1 cellular context compared by ENCODE assay signal in the genomic region with DNA sequence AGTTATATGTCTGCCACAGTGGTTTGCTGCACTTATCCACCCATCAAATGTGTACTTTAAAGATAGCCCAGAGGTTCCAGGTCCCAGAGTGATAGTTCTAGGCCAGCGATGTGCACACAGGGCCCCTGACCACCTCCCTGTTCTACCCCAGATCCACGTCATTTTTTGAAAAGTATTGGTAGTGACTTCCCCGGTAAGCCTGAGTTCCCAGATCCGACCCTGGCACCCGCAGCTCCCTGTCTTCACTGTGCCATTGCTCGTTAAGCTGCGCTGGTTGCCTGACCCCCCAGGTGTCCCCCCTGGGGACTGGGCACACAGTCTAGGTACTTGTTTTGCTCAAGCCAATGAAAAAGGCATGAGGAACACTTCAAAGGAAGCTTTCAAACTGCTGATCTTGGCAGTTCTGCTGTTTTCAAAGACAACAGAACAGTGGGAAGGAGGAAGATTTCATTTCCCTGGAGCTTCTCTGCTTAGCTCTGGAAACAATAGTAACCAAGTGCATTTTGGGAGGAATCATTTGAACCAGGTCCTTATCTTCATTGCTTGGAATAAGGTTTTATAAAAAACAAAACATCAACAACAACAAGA.
TF ChIP-seq lines count a peak whose summit lies in the region.

No MANE protein-coding gene starts in this region.

TF ChIP-seq in GM23338, 12 proteins besides CTCF, POLR2A, EP300 and RAD21 (continued from another document):
- TF ChIP-seq, protein P1, sequence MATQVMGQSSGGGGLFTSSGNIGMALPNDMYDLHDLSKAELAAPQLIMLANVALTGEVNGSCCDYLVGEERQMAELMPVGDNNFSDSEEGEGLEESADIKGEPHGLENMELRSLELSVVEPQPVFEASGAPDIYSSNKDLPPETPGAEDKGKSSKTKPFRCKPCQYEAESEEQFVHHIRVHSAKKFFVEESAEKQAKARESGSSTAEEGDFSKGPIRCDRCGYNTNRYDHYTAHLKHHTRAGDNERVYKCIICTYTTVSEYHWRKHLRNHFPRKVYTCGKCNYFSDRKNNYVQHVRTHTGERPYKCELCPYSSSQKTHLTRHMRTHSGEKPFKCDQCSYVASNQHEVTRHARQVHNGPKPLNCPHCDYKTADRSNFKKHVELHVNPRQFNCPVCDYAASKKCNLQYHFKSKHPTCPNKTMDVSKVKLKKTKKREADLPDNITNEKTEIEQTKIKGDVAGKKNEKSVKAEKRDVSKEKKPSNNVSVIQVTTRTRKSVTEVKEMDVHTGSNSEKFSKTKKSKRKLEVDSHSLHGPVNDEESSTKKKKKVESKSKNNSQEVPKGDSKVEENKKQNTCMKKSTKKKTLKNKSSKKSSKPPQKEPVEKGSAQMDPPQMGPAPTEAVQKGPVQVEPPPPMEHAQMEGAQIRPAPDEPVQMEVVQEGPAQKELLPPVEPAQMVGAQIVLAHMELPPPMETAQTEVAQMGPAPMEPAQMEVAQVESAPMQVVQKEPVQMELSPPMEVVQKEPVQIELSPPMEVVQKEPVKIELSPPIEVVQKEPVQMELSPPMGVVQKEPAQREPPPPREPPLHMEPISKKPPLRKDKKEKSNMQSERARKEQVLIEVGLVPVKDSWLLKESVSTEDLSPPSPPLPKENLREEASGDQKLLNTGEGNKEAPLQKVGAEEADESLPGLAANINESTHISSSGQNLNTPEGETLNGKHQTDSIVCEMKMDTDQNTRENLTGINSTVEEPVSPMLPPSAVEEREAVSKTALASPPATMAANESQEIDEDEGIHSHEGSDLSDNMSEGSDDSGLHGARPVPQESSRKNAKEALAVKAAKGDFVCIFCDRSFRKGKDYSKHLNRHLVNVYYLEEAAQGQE (IDR thresholded peaks at IDR 0.05; ENCODE audit: unreplicated experiment), result no peak
- TF ChIP-seq, protein P2, sequence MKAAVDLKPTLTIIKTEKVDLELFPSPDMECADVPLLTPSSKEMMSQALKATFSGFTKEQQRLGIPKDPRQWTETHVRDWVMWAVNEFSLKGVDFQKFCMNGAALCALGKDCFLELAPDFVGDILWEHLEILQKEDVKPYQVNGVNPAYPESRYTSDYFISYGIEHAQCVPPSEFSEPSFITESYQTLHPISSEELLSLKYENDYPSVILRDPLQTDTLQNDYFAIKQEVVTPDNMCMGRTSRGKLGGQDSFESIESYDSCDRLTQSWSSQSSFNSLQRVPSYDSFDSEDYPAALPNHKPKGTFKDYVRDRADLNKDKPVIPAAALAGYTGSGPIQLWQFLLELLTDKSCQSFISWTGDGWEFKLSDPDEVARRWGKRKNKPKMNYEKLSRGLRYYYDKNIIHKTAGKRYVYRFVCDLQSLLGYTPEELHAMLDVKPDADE (IDR thresholded peaks at IDR 0.05), result no peak
